Comparison of ENCODE assay signal across 22 cellular contexts in the genomic region with DNA sequence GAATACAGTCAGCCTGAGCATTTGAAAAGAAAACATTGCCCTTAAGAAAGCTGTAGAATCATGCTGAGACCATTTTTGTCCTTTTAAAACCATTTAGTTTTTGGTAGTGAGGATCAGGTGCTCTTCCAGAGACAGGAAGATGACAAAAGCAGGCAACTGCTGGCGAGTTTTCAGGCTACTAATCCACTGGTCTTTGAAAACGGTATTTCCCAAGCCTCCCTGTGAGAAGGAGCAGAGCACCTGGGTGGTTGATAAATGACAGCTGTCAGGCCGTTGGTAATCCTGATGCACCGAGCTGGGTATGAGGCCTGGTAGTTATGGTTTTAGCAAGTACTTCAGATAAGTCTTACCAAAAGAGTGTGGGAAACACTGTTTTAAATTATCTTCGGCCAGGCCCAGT.
"Had no signal": no experiment of that assay in that cellular context is flagged by ENCODE, and none has a peak within 500 bp of the region (broad histone marks: within the 10 kb centered on the region; RNA-seq: fewer than 3 reads in every experiment).

No MANE protein-coding gene starts in this region.

- H3K27ac ChIP-seq: esophagus squamous epithelium, gastroesophageal sphincter, neutrophil, psoas muscle, spleen, stomach, thoracic aorta, transverse colon had no signal

- H3K9me3 ChIP-seq: esophagus squamous epithelium, gastroesophageal sphincter, neutrophil, psoas muscle, spleen, stomach, thoracic aorta, transverse colon had no signal

- H3K36me3 ChIP-seq: esophagus squamous epithelium, gastroesophageal sphincter, neutrophil, spleen, stomach, thoracic aorta, transverse colon had no signal

- H3K27me3 ChIP-seq: esophagus squamous epithelium, gastroesophageal sphincter, spleen, stomach, transverse colon had no signal

- H3K4me3 ChIP-seq: esophagus squamous epithelium, gastroesophageal sphincter, psoas muscle, spleen, stomach, thoracic aorta, transverse colon had no signal

- H3K4me1 ChIP-seq: gastroesophageal sphincter, psoas muscle, spleen, transverse colon had no signal

- DNase-seq: cortex of kidney; effector memory CD4-positive, alpha-beta T cell; esophagus squamous epithelium; foreskin fibroblast; glutamatergic neuron; immature natural killer cell; left colon; mesendoderm; naive thymus-derived CD4-positive, alpha-beta T cell; nephron progenitor cell; psoas muscle; retina; spleen; stimulated activated CD4-positive, alpha-beta T cell treated with anti-CD3 and anti-CD28 coated beads, Interleukin-2, amount 100 ng/mL, for 24 hours; stimulated activated CD4-positive, alpha-beta T cell treated with anti-CD3 and anti-CD28 coated beads, Interleukin-4, amount 100 ng/mL, for 4 hours; stimulated activated naive B cell treated with anti-CD40 and anti-IgM and Interleukin-4, amounts not matched to agents 10 μg/mL and 1 μg/mL and 100 μg/mL, for 72 hours; stomach; substantia nigra; transverse colon had no signal
